ENCODE assay signal across 8 cellular contexts in the genomic region with DNA sequence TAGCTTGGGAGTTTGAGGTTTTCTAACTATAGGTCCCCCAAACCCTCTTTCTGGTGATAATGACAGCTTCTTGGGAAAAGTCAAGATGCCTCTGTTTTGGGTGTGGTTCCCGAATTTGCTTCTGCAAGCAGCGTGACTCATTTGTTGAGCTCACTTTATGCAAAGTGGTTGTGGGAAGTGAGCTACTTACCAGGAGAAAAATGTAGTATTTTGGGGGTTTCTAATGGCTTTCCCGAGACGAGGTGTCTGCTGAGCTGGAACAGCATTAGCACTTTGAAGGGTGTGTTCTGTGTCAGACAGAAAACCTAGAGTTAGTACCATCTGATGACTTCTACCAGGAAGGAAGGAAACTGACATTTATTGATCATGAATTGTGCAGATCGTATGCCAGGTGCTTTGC.
A peak's percentile ranks its signal among the peaks of the same experiment; 100 is the strongest.
DNase-seq lines count a peak whose midpoint lies in the region; ATAC-seq and TF ChIP-seq lines count a peak whose summit lies in the region.

No MANE protein-coding gene starts in this region.

- no peaks in the 10 kb centered on the region for H3K36me3 ChIP-seq in GM06990 (ENCODE audit: control insufficient read depth, insufficient read depth, low read length)

- DNase-seq in GM06990 (ENCODE audit: extremely low read depth, insufficient read length), result peak; percentile 26
- peak; percentile 89 for DNase-seq in M059J (ENCODE audit: low read depth)
- peak; percentile 80 for DNase-seq in astrocyte of the spinal cord (ENCODE audit: low read depth, low spot score)
- DNase-seq in stimulated activated CD4-positive, alpha-beta T cell treated with anti-CD3 and anti-CD28 coated beads, Interleukin-4, amount 100 ng/mL, for 24 hours, result peak; percentile 51
- DNase-seq in iPS-NIHi11 (ENCODE audit: low spot score), result no peak
- DNase-seq in cerebellum (ENCODE audit: low spot score), result no peak

- in situ Hi-C loops in astrocyte of the spinal cord (cut with HindIII; ENCODE audit: low sequenced_read_pairs), result no loop called here

- TF ChIP-seq CTCF in GM06990 (IDR thresholded peaks at IDR 0.05; ENCODE audit: insufficient read depth, low read length, poor library complexity, severe bottlenecking) (no peak), astrocyte of the spinal cord (IDR thresholded peaks at IDR 0.05; ENCODE audit: low read depth, low read length) (no peak)

- peak; percentile 75 for ATAC-seq in GM21528 (IDR thresholded peaks at IDR 0.05; ENCODE audit: low FRiP score, unreplicated experiment)
- no peak for ATAC-seq in HG03025 (IDR thresholded peaks at IDR 0.05; ENCODE audit: low FRiP score, unreplicated experiment)

- no peaks in the 10 kb centered on the region for H3K27me3 ChIP-seq in GM06990 (replicated peaks; ENCODE audit: control insufficient read depth, insufficient read depth, low read length)

- H3K4me3 ChIP-seq in GM06990 (replicated peaks; ENCODE audit: low read depth, low read length) (no peak overlapping the region), astrocyte of the spinal cord (ENCODE audit: low read depth, low read length) (no peak overlapping the region)

Comparison
In these comparisons a context has a peak if more than half of its experiments do, and no peak if none do; other contexts are left out.
1. DNase-seq: peak in GM06990 (single experiment), M059J (single experiment), astrocyte of the spinal cord (single experiment) and stimulated activated CD4-positive, alpha-beta T cell treated with anti-CD3 and anti-CD28 coated beads, Interleukin-4, amount 100 ng/mL, for 24 hours (single experiment); none in iPS-NIHi11 (single experiment) and cerebellum (single experiment).